ENCODE assay signal across 6 cellular contexts in genomic region chr9:27311184-27311583, GRCh38. TPM values are rescaled to one million over a fixed set of nuclear protein-coding genes. Genes with fewer than 3 reads are reported as not detected.
"Had no signal": no experiment of that assay in that cellular context is flagged by ENCODE, and none has a peak within 500 bp of the region (broad histone marks: within the 10 kb centered on the region; RNA-seq: fewer than 3 reads in every experiment).

No MANE protein-coding gene starts in this region.

- H3K36me3 Mint-ChIP-seq: IgD-negative memory B cell had no signal

- H3K4me1 Mint-ChIP-seq: IgD-negative memory B cell had no signal

- ATAC-seq: HepG2, K562 had no signal

- H3K4me3 Mint-ChIP-seq: IgD-negative memory B cell had no signal

- H3K4me3 ChIP-seq: K562 had no signal

- DNase-seq: IMR-90 had no signal

- H3K27ac ChIP-seq: HL-60 had no signal

- H3K9me3 Mint-ChIP-seq: IgD-negative memory B cell had no signal

- H3K27me3 Mint-ChIP-seq: IgD-negative memory B cell had no signal

RNA-seq across cellular contexts. Expression of gene EQTN, which starts 14.2 kb away (rescaled TPM):
- total RNA-seq: HepG2, HT1080, IMR-90 had no signal
- polyA plus RNA-seq: HepG2, IMR-90 had no signal
